8 cellular contexts compared by ENCODE assay signal in the genomic region with DNA sequence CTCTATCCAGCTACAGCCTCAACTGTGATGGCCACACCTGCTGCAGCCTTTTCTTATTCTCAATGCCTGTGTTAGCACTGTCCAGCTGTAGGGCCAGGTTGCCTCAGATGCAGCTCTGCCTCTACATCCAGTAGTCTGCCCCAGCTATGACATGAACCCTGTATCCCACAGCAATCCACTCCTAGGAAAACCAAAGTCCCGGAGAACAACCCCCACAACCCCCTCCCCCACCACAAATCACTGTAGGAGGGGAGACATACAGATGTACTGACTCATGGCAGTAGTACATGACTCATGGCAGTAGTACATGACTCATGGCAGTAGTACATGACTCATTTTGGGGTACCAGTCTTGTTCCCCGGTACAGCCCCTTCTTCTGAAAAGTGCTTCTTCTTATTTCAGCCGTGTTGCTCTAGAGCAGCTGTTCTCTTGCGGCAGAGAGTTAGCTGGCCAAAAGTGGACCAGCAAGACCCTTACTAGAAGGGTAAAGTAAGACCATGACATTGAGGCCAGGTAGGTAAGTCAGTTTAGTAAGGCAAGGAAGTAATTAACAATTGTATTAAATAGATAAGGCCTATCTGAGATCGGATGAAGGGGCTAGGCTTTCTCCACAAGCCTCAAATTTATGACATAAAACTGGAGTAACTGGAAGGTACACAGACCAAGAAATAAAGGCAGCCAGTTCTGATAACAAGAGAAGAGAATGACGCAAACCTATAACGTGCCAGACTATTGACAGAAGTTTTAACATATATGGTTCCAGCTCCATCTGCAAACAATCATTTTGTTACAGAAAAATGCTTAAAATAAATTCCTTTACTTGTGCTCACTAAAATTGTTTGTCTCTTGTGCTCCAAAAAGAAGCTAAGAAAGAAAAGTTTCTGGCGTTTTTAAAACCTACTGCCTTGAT.
A peak's percentile ranks its signal among the peaks of the same experiment; 100 is the strongest.
DNase-seq lines count a peak whose midpoint lies in the region; ATAC-seq and TF ChIP-seq lines count a peak whose summit lies in the region.

No MANE protein-coding gene starts in this region.

- H3K4me3 ChIP-seq in fibroblast of the aortic adventitia (ENCODE audit: low read depth, low read length) (no peak overlapping the region), HAP-1 (no peak overlapping the region)

- H3K36me3 ChIP-seq in HAP-1 (replicated peaks): no peaks in the 10 kb centered on the region

- H3K4me1 ChIP-seq in HAP-1: no peaks in the 10 kb centered on the region

- no peaks in the 10 kb centered on the region for H3K27me3 ChIP-seq in HAP-1 (ENCODE audit: low read depth)

- in situ Hi-C loops in GM13976 (cut with MboI; ENCODE audit: low sequenced_read_pairs, unreplicated experiment): loop anchor here (25.0 kb wide), 2 partner anchors 289 to 414 kb away; no protein-coding TSS in a partner anchor
- in situ Hi-C loops in HAP-1 (cut with MboI; ENCODE audit: low sequenced_read_pairs): no loop called here

- ATAC-seq in GM21529 (IDR thresholded peaks at IDR 0.05; ENCODE audit: unreplicated experiment) (peak; percentile 91), HG03558 (IDR thresholded peaks at IDR 0.05; ENCODE audit: extremely low read depth, unreplicated experiment) (peak; percentile 81)

- no peaks in the 10 kb centered on the region for H3K9me3 ChIP-seq in HAP-1

- TF ChIP-seq CTCF in GM13976 (IDR thresholded peaks at IDR 0.05; ENCODE audit: borderline replicate concordance, control extremely low read depth, extremely low read depth, insufficient read depth, missing control alignments): no peak
- no peak for TF ChIP-seq CTCF in fibroblast of the aortic adventitia (IDR thresholded peaks at IDR 0.05; ENCODE audit: insufficient read depth, low read length)

- DNase-seq in GM13976 (ENCODE audit: low spot score) (peak; percentile 34), fibroblast of the aortic adventitia (ENCODE audit: low read depth) (peak; percentile 89), globus pallidus (ENCODE audit: low spot score) (no peak), DMS79 treated with DMSO at 0.1 percent for 48 hours (lab: John Stamatoyannopoulos, UW) (no peak), HAP-1 (ENCODE audit: low spot score in 2 of 2) (no peak), NCI-H446 (lab: John Stamatoyannopoulos, UW) (no peak)

Comparison
In these comparisons a context has a peak if more than half of its experiments do, and no peak if none do; other contexts are left out.
1. DNase-seq: peak in GM13976 (single experiment) and fibroblast of the aortic adventitia (single experiment); none in globus pallidus (single experiment), DMS79 treated with DMSO at 0.1 percent for 48 hours (single experiment), HAP-1 (0 of 2) and NCI-H446 (0 of 2).